Comparison of ENCODE assay signal across 12 cellular contexts in genomic region chr10:5534880-5535856, GRCh38. TPM values are rescaled to one million over a fixed set of nuclear protein-coding genes. Genes with fewer than 3 reads are reported as not detected.
DNase-seq lines count a peak whose midpoint lies in the region; ATAC-seq and TF ChIP-seq lines count a peak whose summit lies in the region.
"Had no signal": no experiment of that assay in that cellular context is flagged by ENCODE, and none has a peak within 500 bp of the region (broad histone marks: within the 10 kb centered on the region; RNA-seq: fewer than 3 reads in every experiment).

No MANE protein-coding gene starts in this region.

- no peak overlapping the region for H3K4me2 ChIP-seq in MM.1S (ENCODE audit: low read depth, low read length)

- H3K79me2 ChIP-seq in MM.1S (ENCODE audit: low read length) = no peaks in the 10 kb centered on the region

- H3K36me3 ChIP-seq in body of pancreas (replicated peaks in 1 of 2; ENCODE audit: insufficient read depth in 1 of 2, low read depth in 2 of 2) (no peaks in the 10 kb centered on the region), thoracic aorta (no peaks in the 10 kb centered on the region), MM.1S (replicated peaks; ENCODE audit: insufficient read depth, low read length) (no peaks in the 10 kb centered on the region)
- H3K36me3 ChIP-seq: SJCRH30 had no signal

- H3K4me1 ChIP-seq in body of pancreas (no peaks in the 10 kb centered on the region), right cardiac atrium (ENCODE audit: control insufficient read depth, insufficient read depth, low read length) (no peaks in the 10 kb centered on the region), thoracic aorta (ENCODE audit: control insufficient read depth in 1 of 2, low read depth in 2 of 2) (peaks cover 29 to 84% of the 10 kb centered on the region in 2 donors), MM.1S (ENCODE audit: low read length) (no peaks in the 10 kb centered on the region)
- H3K4me1 ChIP-seq: SJCRH30 had no signal

- ATAC-seq in body of pancreas = peak; percentile 50
- ATAC-seq in right cardiac atrium = peak; percentile 78 to 89
- peak; percentile 75 for ATAC-seq in thoracic aorta (ENCODE audit: insufficient number of reproducible peaks, low FRiP score, low read depth)

- H3K9me3 ChIP-seq in body of pancreas = no peaks in the 10 kb centered on the region
- no peaks in the 10 kb centered on the region for H3K9me3 ChIP-seq in right cardiac atrium (ENCODE audit: control insufficient read depth, low read length)
- no peaks in the 10 kb centered on the region for H3K9me3 ChIP-seq in thoracic aorta
- no peaks in the 10 kb centered on the region for H3K9me3 ChIP-seq in MM.1S (replicated peaks; ENCODE audit: insufficient read depth, low read length)
- H3K9me3 ChIP-seq: SJCRH30 had no signal

- H2AFZ ChIP-seq in MM.1S (ENCODE audit: low read length) = no peak overlapping the region

- WGBS in body of pancreas, 2 donors = 64 to 72% methylated on average over 7 to 8 of the region's 8 CpGs
- WGBS in right cardiac atrium = 58% methylated on average over 8 of the region's 8 CpGs

- no peak overlapping the region for H3K27ac ChIP-seq in body of pancreas
- H3K27ac ChIP-seq in right cardiac atrium (ENCODE audit: low read length) = no peak overlapping the region
- H3K27ac ChIP-seq in thoracic aorta = peak overlapping the region; percentile 62 to 87
- H3K27ac ChIP-seq in MM.1S (ENCODE audit: low read length) = no peak overlapping the region
- H3K27ac ChIP-seq: SJCRH30 had no signal

- H3K9me2 ChIP-seq in MM.1S (replicated peaks; ENCODE audit: insufficient read depth, low read length) = no peaks in the 10 kb centered on the region

- H3K27me3 ChIP-seq in body of pancreas (no peaks in the 10 kb centered on the region), right cardiac atrium (ENCODE audit: control insufficient read depth, insufficient read depth) (no peaks in the 10 kb centered on the region), thoracic aorta (replicated peaks; ENCODE audit: insufficient read depth) (no peaks in the 10 kb centered on the region), MM.1S (replicated peaks; ENCODE audit: insufficient read depth, low read length) (no peaks in the 10 kb centered on the region)
- H3K27me3 ChIP-seq: SJCRH30 had no signal

- no peak overlapping the region for H3K9ac ChIP-seq in MM.1S (ENCODE audit: low read length)

- no peak overlapping the region for H3K4me3 ChIP-seq in body of pancreas
- no peak overlapping the region for H3K4me3 ChIP-seq in right cardiac atrium (ENCODE audit: low read length)
- H3K4me3 ChIP-seq in thoracic aorta = peak overlapping the region; percentile 10
- H3K4me3 ChIP-seq in MM.1S (ENCODE audit: low read length) = no peak overlapping the region
- H3K4me3 ChIP-seq: SJCRH30 had no signal

- no peak for TF ChIP-seq POLR2A in body of pancreas (IDR thresholded peaks at IDR 0.05)

- no peaks in the 10 kb centered on the region for H4K20me1 ChIP-seq in MM.1S (ENCODE audit: insufficient read depth, low read length)

- TF ChIP-seq CTCF in body of pancreas (IDR thresholded peaks at IDR 0.05) (no peak), thoracic aorta (IDR thresholded peaks at IDR 0.05) (no peak), MM.1S (IDR thresholded peaks at IDR 0.05; ENCODE audit: low read length) (no peak)

- no peaks in the 10 kb centered on the region for H3F3A ChIP-seq in MM.1S (ENCODE audit: insufficient read depth, low read length)

- peak; percentile 77 for DNase-seq in LHCN-M2 (ENCODE audit: low read depth)
- DNase-seq in body of pancreas = peak in 1 of 4 donors; percentile 5
- DNase-seq in right cardiac atrium = no peak
- no peak for DNase-seq in thoracic aorta (ENCODE audit: low spot score)
- DNase-seq in MM.1S = no peak
- no peak for DNase-seq in NCI-H1105 (lab: John Stamatoyannopoulos, UW)
- no peak for DNase-seq in NCI-H1417 (lab: John Stamatoyannopoulos, UW)
- DNase-seq: activated CD4-positive, alpha-beta T cell treated with anti-CD3 and anti-CD28 coated beads, Interleukin-2, amount 50 U/mL, for 4 hours; H7; NCI-H2081; SJCRH30 had no signal

- intact Hi-C loops in body of pancreas (cut with DNase I) (no loop called here), right cardiac atrium (cut with DNase I) (no loop called here)

RNA-seq across cellular contexts. Expression of gene CALML3, which starts 10.4 kb away (rescaled TPM):
- total RNA-seq in LHCN-M2 (2014; rRNA removed) (not detected in 2 replicates), body of pancreas (not detected), right cardiac atrium (not detected), thoracic aorta (not detected)
- polyA plus RNA-seq in LHCN-M2 (2012) = not detected
- polyA plus RNA-seq in right cardiac atrium = not detected
- total RNA-seq: H7, SJCRH30 had no signal

RNA-seq across cellular contexts. Expression of gene CALML5, which starts 35.8 kb away (rescaled TPM):
- total RNA-seq in LHCN-M2 (2014; rRNA removed) = not detected in 2 replicates
- polyA plus RNA-seq in LHCN-M2 (2012) = not detected
- not detected for total RNA-seq in body of pancreas
- total RNA-seq in right cardiac atrium = not detected
- not detected for polyA plus RNA-seq in right cardiac atrium
- 1 to 10 TPM in 1 of 2 donors, not detected in 1; 3.7 TPM for total RNA-seq in thoracic aorta
- total RNA-seq: frontal cortex, H7, SJCRH30 had no signal

Comparison
In these comparisons a context has a peak if more than half of its experiments do, and no peak if none do; other contexts are left out.
1. H3K27ac ChIP-seq: peak in thoracic aorta (2 of 2); none in body of pancreas (0 of 4), right cardiac atrium (single experiment) and MM.1S (single experiment).
2. Peak in every context shown above with its lines, with median percentiles within 50 percentile points of each other: ATAC-seq.